In genomic region chr22:33584152-33584551, GRCh38 we compare ENCODE assay signal across 14 cellular contexts.
DNase-seq lines count a peak whose midpoint lies in the region; ATAC-seq and TF ChIP-seq lines count a peak whose summit lies in the region.
"Had no signal": no experiment of that assay in that cellular context is flagged by ENCODE, and none has a peak within 500 bp of the region (broad histone marks: within the 10 kb centered on the region; RNA-seq: fewer than 3 reads in every experiment).

No MANE protein-coding gene starts in this region.

- no peaks in the 10 kb centered on the region for H3K23me2 ChIP-seq in H9 (ENCODE audit: insufficient read length, low read depth, low read length, poor library complexity, severe bottlenecking)

- no peak overlapping the region for H3K23ac ChIP-seq in H9 (ENCODE audit: insufficient read length, low read depth, low read length)

- no peaks in the 10 kb centered on the region for H3K79me1 ChIP-seq in H9 (ENCODE audit: insufficient read depth, low read depth, low read length, poor library complexity, severe bottlenecking)

- H2BK5ac ChIP-seq in H9 (ENCODE audit: insufficient read length, low read length): no peak overlapping the region

- no peak for TF ChIP-seq POLR2A in sigmoid colon (IDR thresholded peaks at IDR 0.05)

- TF ChIP-seq EP300 in sigmoid colon (IDR thresholded peaks at IDR 0.05): no peak

- no peak overlapping the region for H2BK20ac ChIP-seq in H9 (ENCODE audit: low read depth, low read length, poor library complexity, severe bottlenecking)

- intact Hi-C loops in MCF 10A (cut with micrococcal nuclease): no loop called here
- intact Hi-C loops in sigmoid colon (cut with DNase I): loop anchor here (10.0 kb wide), 1 partner anchor 341 kb away; the partner anchor contains the start of gene LARGE1
- intact Hi-C loops in psoas muscle (cut with DNase I): no loop called here

- H3K4me1 Mint-ChIP-seq in H9 (peaks cover 18 to 21% of the 10 kb centered on the region in 2 experiments), progenitor cell of endocrine pancreas (ENCODE audit: low read depth) (peaks cover 3% of the 10 kb centered on the region), MCF 10A (ENCODE audit: insufficient read depth, unreplicated experiment) (no peaks in the 10 kb centered on the region)
- H3K4me1 Mint-ChIP-seq: CD4-positive, alpha-beta memory T cell had no signal

- no peak overlapping the region for H2BK12ac ChIP-seq in H9 (ENCODE audit: insufficient read length, low read depth, low read length)

- H3K27ac Mint-ChIP-seq in H9 (peak overlapping the region in 1 of 3 experiments; percentile 62; a peak in 1 of 7 replicates), progenitor cell of endocrine pancreas (peak overlapping the region; percentile 77), MCF 10A (ENCODE audit: low read depth, unreplicated experiment) (no peak overlapping the region)
- H3K27ac Mint-ChIP-seq: CD4-positive, alpha-beta memory T cell had no signal

- H4K8ac ChIP-seq in H9 (replicated peaks; ENCODE audit: insufficient read length, low read depth, low read length): no peak overlapping the region

- TF ChIP-seq CTCF in H9 (conservative IDR thresholded peaks at IDR 0.05) (no peak), progenitor cell of endocrine pancreas (IDR thresholded peaks at IDR 0.05; ENCODE audit: unreplicated experiment) (no peak), MCF 10A (IDR thresholded peaks at IDR 0.05; ENCODE audit: unreplicated experiment) (no peak), sigmoid colon (IDR thresholded peaks at IDR 0.05) (no peak), psoas muscle (IDR thresholded peaks at IDR 0.05) (no peak)

- H3K27me3 ChIP-seq in H9 (ENCODE audit: insufficient read depth, low read length) (no peaks in the 10 kb centered on the region), sigmoid colon (no peaks in the 10 kb centered on the region), psoas muscle (ENCODE audit: insufficient read depth in 3 of 3, low read length in 2 of 3) (no peaks in the 10 kb centered on the region)

- no CpG with 5 or more reads among the region's 5 CpGs for WGBS in H9 (ENCODE audit: extremely low coverage, insufficient read length, low lambda C conversion rate)
- 79 to 83% methylated on average over 5 of the region's 5 CpGs for WGBS in sigmoid colon, 2 donors
- WGBS in psoas muscle, 3 donors: 93 to 99% (median 93%) methylated on average over 5 of the region's 5 CpGs

- no peak overlapping the region for H3K4me2 ChIP-seq in H9 (ENCODE audit: insufficient read depth, insufficient read length, low read length)

- H3K9me3 Mint-ChIP-seq in H9 (no peaks in the 10 kb centered on the region), progenitor cell of endocrine pancreas (ENCODE audit: low read depth) (no peaks in the 10 kb centered on the region), MCF 10A (ENCODE audit: unreplicated experiment) (no peaks in the 10 kb centered on the region)

- H3K36me3 Mint-ChIP-seq in H9 (ENCODE audit: insufficient read depth in 1 of 3, low read depth in 3 of 3) (peaks cover 0 to 3% (median 0%) of the 10 kb centered on the region in 3 experiments; a peak in 1 of 7 replicates), progenitor cell of endocrine pancreas (ENCODE audit: insufficient read depth) (peaks cover 15% of the 10 kb centered on the region), MCF 10A (ENCODE audit: insufficient read depth, unreplicated experiment) (no peaks in the 10 kb centered on the region)
- H3K36me3 Mint-ChIP-seq: CD4-positive, alpha-beta memory T cell had no signal

- H4K5ac ChIP-seq in H9 (ENCODE audit: insufficient read length, low read depth, low read length): no peak overlapping the region

- DNase-seq in H9: no peak
- DNase-seq in islet precursor cell: peak; percentile 7
- no peak for DNase-seq in progenitor cell of endocrine pancreas (ENCODE audit: low spot score, unreplicated experiment)
- DNase-seq in MCF 10A (ENCODE audit: unreplicated experiment): no peak
- no peak for DNase-seq in sigmoid colon
- DNase-seq in psoas muscle: no peak
- DNase-seq: 8988T; C1 segment of cervical spinal cord; Caco-2; CD4-positive, alpha-beta memory T cell; DMS153; DND-41; GOT3; HCEC 1CT had no signal

- H3K4me1 ChIP-seq in H9 (ENCODE audit: insufficient read depth, low read length): no peaks in the 10 kb centered on the region; the same call in 1 of the 2 replicates
- H3K4me1 ChIP-seq in sigmoid colon: peaks cover 0 to 3% (median 2%) of the 10 kb centered on the region in 4 donors
- H3K4me1 ChIP-seq in psoas muscle: no peaks in the 10 kb centered on the region

- H2AFZ ChIP-seq in H9 (ENCODE audit: low read length): no peak overlapping the region

- no peak overlapping the region for H3K4ac ChIP-seq in H9 (ENCODE audit: low read depth, low read length)

- ATAC-seq in psoas muscle: no peak

- no peak overlapping the region for H3K9ac ChIP-seq in H9 (ENCODE audit: extremely low read depth, insufficient read length, low read length)

- no peak overlapping the region for H3K4me3 Mint-ChIP-seq in H9
- H3K4me3 Mint-ChIP-seq in progenitor cell of endocrine pancreas (ENCODE audit: low read depth): no peak overlapping the region
- no peak overlapping the region for H3K4me3 Mint-ChIP-seq in MCF 10A (ENCODE audit: unreplicated experiment)
- H3K4me3 Mint-ChIP-seq: CD4-positive, alpha-beta memory T cell had no signal

- H3K79me2 ChIP-seq in H9 (ENCODE audit: insufficient read depth, low read length): no peaks in the 10 kb centered on the region

- POLR2A ChIA-PET in MCF 10A (lab: Yijun Ruan, JAX): no interaction called here

- H3K18ac ChIP-seq in H9 (ENCODE audit: insufficient read length, low read depth, low read length): no peak overlapping the region

- H4K20me1 ChIP-seq in H9 (ENCODE audit: control insufficient read depth, insufficient read depth, insufficient read length): no peaks in the 10 kb centered on the region

- no peak overlapping the region for H4K91ac ChIP-seq in H9 (ENCODE audit: insufficient read length, low read depth, low read length)

- H3K27ac ChIP-seq in H9 (ENCODE audit: insufficient read length, low read depth, low read length) (no peak overlapping the region), sigmoid colon (no peak overlapping the region), psoas muscle (no peak overlapping the region)

- no peaks in the 10 kb centered on the region for H3K27me3 Mint-ChIP-seq in H9 (ENCODE audit: low read depth)
- no peaks in the 10 kb centered on the region for H3K27me3 Mint-ChIP-seq in progenitor cell of endocrine pancreas
- H3K27me3 Mint-ChIP-seq in MCF 10A (ENCODE audit: insufficient read depth, unreplicated experiment): no peaks in the 10 kb centered on the region
- H3K27me3 Mint-ChIP-seq: CD4-positive, alpha-beta memory T cell had no signal

- H3K36me3 ChIP-seq in sigmoid colon: no peaks in the 10 kb centered on the region
- no peaks in the 10 kb centered on the region for H3K36me3 ChIP-seq in psoas muscle (ENCODE audit: insufficient read depth in 1 of 2, low read depth in 1 of 2)

- no TSS peak for BruUV-seq in MCF 10A (replicated peaks; lab: Mats Ljungman, UMichigan)

- no peak overlapping the region for H2BK120ac ChIP-seq in H9 (ENCODE audit: low read depth, low read length, poor library complexity, severe bottlenecking)

- no peak overlapping the region for H3K56ac ChIP-seq in H9 (ENCODE audit: insufficient read length, low read depth, low read length)

- H3T11ph ChIP-seq in H9 (ENCODE audit: low read length): no peak overlapping the region

- H3K14ac ChIP-seq in H9 (ENCODE audit: insufficient read depth, low read length): no peak overlapping the region

- H2BK15ac ChIP-seq in H9 (ENCODE audit: low read depth, low read length): no peak overlapping the region

- CTCF ChIA-PET in MCF 10A (lab: Yijun Ruan, JAX): interaction anchor here (0.6 to 8.2 kb wide), 6 partner anchors 18 to 330 kb away, joined by 3 to 109 read pairs (median 4); no protein-coding TSS in a partner anchor

- H2AK5ac ChIP-seq in H9 (ENCODE audit: insufficient read length, low read length): peak overlapping the region; percentile 10

- H3K9me3 ChIP-seq in H9 (ENCODE audit: control insufficient read depth, low read depth, low read length): no peaks in the 10 kb centered on the region
- no peaks in the 10 kb centered on the region for H3K9me3 ChIP-seq in sigmoid colon
- H3K9me3 ChIP-seq in psoas muscle: no peaks in the 10 kb centered on the region
- H3K9me3 ChIP-seq: Caco-2 had no signal

- H3K4me3 ChIP-seq in sigmoid colon (no peak overlapping the region), psoas muscle (no peak overlapping the region)
